1 cellular context compared by ENCODE assay signal in genomic region chr1:2133039-2133878, GRCh38.
TF ChIP-seq lines count a peak whose summit lies in the region.

No MANE protein-coding gene starts in this region.

TF ChIP-seq in K562, 482 proteins besides CTCF, POLR2A, EP300 and RAD21 (continued from another document and continues in another):
- no peak for TF ChIP-seq ZNF449 (CRISPR knock-in tag; IDR thresholded peaks at IDR 0.05)
- TF ChIP-seq ARID2 (IDR thresholded peaks at IDR 0.05) = no peak
- no peak for TF ChIP-seq NCOR1 (IDR thresholded peaks at IDR 0.05)
- 0 out of 2 replicates have a peak, but pooled peaks have one; percentile 30 for TF ChIP-seq SUPT5H (IDR thresholded peaks at IDR 0.05)
- TF ChIP-seq ZNF3 (CRISPR knock-in tag; IDR thresholded peaks at IDR 0.05) = no peak
- no peak for TF ChIP-seq GTF2F1 (IDR thresholded peaks at IDR 0.05; ENCODE audit: low read depth, low read length)
- TF ChIP-seq ZNF431 (CRISPR knock-in tag; IDR thresholded peaks at IDR 0.05) = no peak
- TF ChIP-seq ZNF778 (CRISPR knock-in tag; IDR thresholded peaks at IDR 0.05) = no peak
- TF ChIP-seq HDGF (IDR thresholded peaks at IDR 0.05) = no peak
- TF ChIP-seq NFE2 (IDR thresholded peaks at IDR 0.05; ENCODE audit: low read depth) = no peak
- no peak for TF ChIP-seq KHSRP (IDR thresholded peaks at IDR 0.05)
- TF ChIP-seq ASH1L (IDR thresholded peaks at IDR 0.05; ENCODE audit: borderline replicate concordance, low read depth, partially characterized antibody) = no peak
- no peak for TF ChIP-seq NCOA1 (IDR thresholded peaks at IDR 0.05; ENCODE audit: low read depth)
- no peak for TF ChIP-seq RBBP5 (IDR thresholded peaks at IDR 0.05; ENCODE audit: borderline replicate concordance, insufficient read depth, low read length, poor library complexity, severe bottlenecking)
- no peak for TF ChIP-seq ZNF134 (CRISPR knock-in tag; conservative IDR thresholded peaks at IDR 0.05)
- TF ChIP-seq HDAC2 (IDR thresholded peaks at IDR 0.05) = no peak
- no peak for TF ChIP-seq SIN3B (IDR thresholded peaks at IDR 0.05; ENCODE audit: low read depth)
- no peak for TF ChIP-seq ZBTB5 (IDR thresholded peaks at IDR 0.05)
- no peak for TF ChIP-seq ZKSCAN8 (CRISPR knock-in tag; IDR thresholded peaks at IDR 0.05)
- no peak for TF ChIP-seq NFYB (IDR thresholded peaks at IDR 0.05; ENCODE audit: extremely low read depth, insufficient read length)
- TF ChIP-seq DEAF1 (CRISPR knock-in tag; IDR thresholded peaks at IDR 0.05) = no peak
- no peak for TF ChIP-seq CREBBP (IDR thresholded peaks at IDR 0.05; ENCODE audit: low read depth, low read length)
- no peak for TF ChIP-seq PBX2 (CRISPR knock-in tag; IDR thresholded peaks at IDR 0.05; ENCODE audit: low read depth)
- TF ChIP-seq PBX2 (tag; conservative IDR thresholded peaks at IDR 0.05; ENCODE audit: low read depth) = no peak
- no peak for TF ChIP-seq TOE1 (IDR thresholded peaks at IDR 0.05; ENCODE audit: borderline replicate concordance)
- TF ChIP-seq TOE1 (CRISPR knock-in tag; IDR thresholded peaks at IDR 0.05; ENCODE audit: borderline replicate concordance, low read depth) = no peak
- no peak for TF ChIP-seq TSHZ1 (CRISPR knock-in tag; IDR thresholded peaks at IDR 0.05)
- TF ChIP-seq PHF21A (IDR thresholded peaks at IDR 0.05; ENCODE audit: borderline replicate concordance, low read depth) = no peak
- TF ChIP-seq MXI1 (IDR thresholded peaks at IDR 0.05; ENCODE audit: low read depth, low read length) = no peak
- TF ChIP-seq AFF4 (CRISPR knock-in tag; IDR thresholded peaks at IDR 0.05) = no peak
- no peak for TF ChIP-seq OTX1 (CRISPR knock-in tag; IDR thresholded peaks at IDR 0.05)
- TF ChIP-seq HSF4 (CRISPR knock-in tag; IDR thresholded peaks at IDR 0.05; ENCODE audit: borderline replicate concordance) = no peak
- TF ChIP-seq ETV6 (IDR thresholded peaks at IDR 0.05; ENCODE audit: borderline replicate concordance in 1 of 2, low read depth in 2 of 2, low read length in 1 of 2) = no peak
- no peak for TF ChIP-seq ETV6 (CRISPR knock-in tag; IDR thresholded peaks at IDR 0.05; ENCODE audit: borderline replicate concordance)
- TF ChIP-seq CBFA2T3 (IDR thresholded peaks at IDR 0.05) = peak; percentile 77
- peak; percentile 88 to 90 for TF ChIP-seq NRF1 (conservative IDR thresholded peaks at IDR 0.05 in 1 of 2, IDR thresholded peaks at IDR 0.05 in 1 of 2)
- no peak for TF ChIP-seq ARHGAP35 (IDR thresholded peaks at IDR 0.05; ENCODE audit: partially characterized antibody)
- TF ChIP-seq TAF1 (IDR thresholded peaks at IDR 0.05; ENCODE audit: control insufficient read depth, extremely low read depth, insufficient read depth, low read length, severe bottlenecking) = peak; percentile 8
- no peak for TF ChIP-seq TAL1 (IDR thresholded peaks at IDR 0.05)
- TF ChIP-seq GTF3C2 (IDR thresholded peaks at IDR 0.05; ENCODE audit: borderline replicate concordance, extremely low read depth, insufficient read length) = no peak
- TF ChIP-seq HNRNPH1 (optimal IDR thresholded peaks at IDR 0.05; ENCODE audit: low read depth, low read length) = no peak
- TF ChIP-seq SRSF1 (IDR thresholded peaks at IDR 0.05; ENCODE audit: low read depth, low read length) = no peak
- TF ChIP-seq SETDB1 (IDR thresholded peaks at IDR 0.05; ENCODE audit: low read length) = peak; percentile 67
- TF ChIP-seq ZNF143 (CRISPR knock-in tag; IDR thresholded peaks at IDR 0.05) = peak; percentile 41; the same call in 1 of the 2 replicates
- TF ChIP-seq NFIC (IDR thresholded peaks at IDR 0.05) = no peak
- no peak for TF ChIP-seq RHOXF2B (CRISPR knock-in tag; conservative IDR thresholded peaks at IDR 0.05)
- TF ChIP-seq CHD2 (IDR thresholded peaks at IDR 0.05; ENCODE audit: low read depth, low read length) = no peak
- no peak for TF ChIP-seq ZC3H4 (CRISPR knock-in tag; IDR thresholded peaks at IDR 0.05; ENCODE audit: borderline replicate concordance)
- 0 out of 2 replicates have a peak, but pooled peaks have one; percentile 17 for TF ChIP-seq JUND (IDR thresholded peaks at IDR 0.05; ENCODE audit: borderline replicate concordance, low read depth, low read length)
- no peak for TF ChIP-seq JUND (tag; IDR thresholded peaks at IDR 0.05; ENCODE audit: borderline replicate concordance, low read depth, low read length)
- no peak for TF ChIP-seq ZNF444 (CRISPR knock-in tag; IDR thresholded peaks at IDR 0.05)
- TF ChIP-seq ZNF780A (CRISPR knock-in tag; IDR thresholded peaks at IDR 0.05) = no peak
- TF ChIP-seq TCF3 (CRISPR knock-in tag; IDR thresholded peaks at IDR 0.05) = no peak
- TF ChIP-seq YY1 (IDR thresholded peaks at IDR 0.05; ENCODE audit: borderline replicate concordance in 1 of 3, control insufficient read depth in 1 of 3, extremely low read depth in 1 of 3, insufficient read depth in 3 of 3, insufficient read length in 1 of 3, insufficient replicate concordance in 2 of 3, low read depth in 1 of 3, low read length in 2 of 3) = peak in 2 of 3 experiments; percentile 73 to 77
- TF ChIP-seq TEAD2 (tag; IDR thresholded peaks at IDR 0.05) = no peak
- no peak for TF ChIP-seq KAT2B (IDR thresholded peaks at IDR 0.05; ENCODE audit: low read depth, low read length)
